15 cellular contexts compared by ENCODE assay signal in genomic region chr15:58732620-58733363, GRCh38. TPM values are rescaled to one million over a fixed set of nuclear protein-coding genes. Genes with fewer than 3 reads are reported as not detected.
DNase-seq lines count a peak whose midpoint lies in the region; ATAC-seq lines count a peak whose summit lies in the region.
"Had no signal": no experiment of that assay in that cellular context is flagged by ENCODE, and none has a peak within 500 bp of the region (broad histone marks: within the 10 kb centered on the region; RNA-seq: fewer than 3 reads in every experiment).

No MANE protein-coding gene starts in this region.

- no peaks in the 10 kb centered on the region for H3K9me3 ChIP-seq in CD4-positive, CD25-positive, alpha-beta regulatory T cell (ENCODE audit: control insufficient read depth in 2 of 2, low read length in 2 of 2)

- H3K27me3 Mint-ChIP-seq in CD4-positive, CD25-positive, alpha-beta regulatory T cell: no peaks in the 10 kb centered on the region
- no peaks in the 10 kb centered on the region for H3K27me3 Mint-ChIP-seq in IgD-negative memory B cell
- H3K27me3 Mint-ChIP-seq in effector memory CD8-positive, alpha-beta T cell: no peaks in the 10 kb centered on the region
- H3K27me3 Mint-ChIP-seq in natural killer cell treated with Interleukin-12 subunit alpha and Interleukin-12 subunit beta and Interleukin-15 and Interleukin-18, amount 100 ng/mL, for 72 hours: no peaks in the 10 kb centered on the region

- no peak for ATAC-seq in CD4-positive, CD25-positive, alpha-beta regulatory T cell (ENCODE audit: low read depth in 2 of 2)
- no peak for ATAC-seq in effector memory CD8-positive, alpha-beta T cell (replicated peaks)
- no peak for ATAC-seq in natural killer cell treated with Interleukin-12 subunit alpha and Interleukin-12 subunit beta and Interleukin-15 and Interleukin-18, amount 100 ng/mL, for 72 hours
- ATAC-seq in GM18867 (IDR thresholded peaks at IDR 0.05; ENCODE audit: unreplicated experiment): no peak

- peaks cover 5% of the 10 kb centered on the region for H3K36me3 ChIP-seq in CD4-positive, CD25-positive, alpha-beta regulatory T cell (ENCODE audit: control insufficient read depth, insufficient read depth, low read length)

- peak overlapping the region in 2 of 3 donors; percentile 16 to 48 for H3K27ac Mint-ChIP-seq in CD4-positive, CD25-positive, alpha-beta regulatory T cell
- H3K27ac Mint-ChIP-seq in IgD-negative memory B cell: peak overlapping the region in 2 of 3 donors; percentile 67 to 78
- H3K27ac Mint-ChIP-seq in effector memory CD8-positive, alpha-beta T cell: peak overlapping the region; percentile 67 to 83
- H3K27ac Mint-ChIP-seq in natural killer cell treated with Interleukin-12 subunit alpha and Interleukin-12 subunit beta and Interleukin-15 and Interleukin-18, amount 100 ng/mL, for 72 hours: peak overlapping the region; percentile 60 to 75

- H3K4me1 Mint-ChIP-seq in CD4-positive, CD25-positive, alpha-beta regulatory T cell: peaks cover 54 to 88% (median 70%) of the 10 kb centered on the region in 4 donors
- H3K4me1 Mint-ChIP-seq in IgD-negative memory B cell: peaks cover 28 to 44% (median 28%) of the 10 kb centered on the region in 3 donors
- H3K4me1 Mint-ChIP-seq in effector memory CD8-positive, alpha-beta T cell (ENCODE audit: low read depth in 2 of 2): peaks cover 43 to 75% of the 10 kb centered on the region in 2 donors
- H3K4me1 Mint-ChIP-seq in natural killer cell treated with Interleukin-12 subunit alpha and Interleukin-12 subunit beta and Interleukin-15 and Interleukin-18, amount 100 ng/mL, for 72 hours (ENCODE audit: low read depth in 2 of 2): peaks cover 44 to 54% of the 10 kb centered on the region in 2 donors

- H3K4me3 Mint-ChIP-seq in CD4-positive, CD25-positive, alpha-beta regulatory T cell: peak overlapping the region in 2 of 4 donors; percentile 5 to 45
- no peak overlapping the region for H3K4me3 Mint-ChIP-seq in IgD-negative memory B cell
- peak overlapping the region in 1 of 2 donors; percentile 49 for H3K4me3 Mint-ChIP-seq in effector memory CD8-positive, alpha-beta T cell
- no peak overlapping the region for H3K4me3 Mint-ChIP-seq in natural killer cell treated with Interleukin-12 subunit alpha and Interleukin-12 subunit beta and Interleukin-15 and Interleukin-18, amount 100 ng/mL, for 72 hours

- no peaks in the 10 kb centered on the region for H3K27me3 ChIP-seq in CD4-positive, CD25-positive, alpha-beta regulatory T cell (ENCODE audit: control insufficient read depth, insufficient read depth, low read length)

- peaks cover 45% of the 10 kb centered on the region for H3K4me1 ChIP-seq in CD4-positive, CD25-positive, alpha-beta regulatory T cell (ENCODE audit: control insufficient read depth, insufficient read depth, low read length, poor library complexity, severe bottlenecking)

- peaks cover 11% of the 10 kb centered on the region for H3K36me3 Mint-ChIP-seq in CD4-positive, CD25-positive, alpha-beta regulatory T cell
- H3K36me3 Mint-ChIP-seq in IgD-negative memory B cell: peaks cover 2% of the 10 kb centered on the region
- peaks cover 8% of the 10 kb centered on the region for H3K36me3 Mint-ChIP-seq in effector memory CD8-positive, alpha-beta T cell (ENCODE audit: insufficient read depth)
- no peaks in the 10 kb centered on the region for H3K36me3 Mint-ChIP-seq in natural killer cell treated with Interleukin-12 subunit alpha and Interleukin-12 subunit beta and Interleukin-15 and Interleukin-18, amount 100 ng/mL, for 72 hours

- no peak overlapping the region for H3K4me3 ChIP-seq in CD4-positive, CD25-positive, alpha-beta regulatory T cell (ENCODE audit: low read depth, low read length)

- DNase-seq in CD4-positive, CD25-positive, alpha-beta regulatory T cell: no peak
- DNase-seq in effector memory CD8-positive, alpha-beta T cell: no peak
- DNase-seq in natural killer cell treated with Interleukin-12 subunit alpha and Interleukin-12 subunit beta and Interleukin-15 and Interleukin-18, amount 100 ng/mL, for 72 hours (ENCODE audit: low spot score): no peak
- DNase-seq in COLO668 (lab: John Stamatoyannopoulos, UW; ENCODE audit: unreplicated experiment) (no peak), amygdala (lab: John Stamatoyannopoulos, UW) (no peak), NCI-H1092 (lab: John Stamatoyannopoulos, UW) (no peak)
- DNase-seq: activated effector memory CD4-positive, alpha-beta T cell treated with Interleukin-2 at 50 U/mL for 16 hours; hypothalamus; Karpas-422; NCI-H1417 treated with DMSO at 0.1 percent for 48 hours; stimulated activated CD4-positive, alpha-beta T cell treated with anti-CD3 and anti-CD28 coated beads, Interleukin-15, amount 100 ng/mL, for 24 hours had no signal

- no peak overlapping the region for H3K27ac ChIP-seq in CD4-positive, CD25-positive, alpha-beta regulatory T cell (ENCODE audit: insufficient read depth, low read length, poor library complexity, severe bottlenecking)
- H3K27ac ChIP-seq: HL-60, VCaP had no signal

- no peaks in the 10 kb centered on the region for H3K9me3 Mint-ChIP-seq in CD4-positive, CD25-positive, alpha-beta regulatory T cell
- H3K9me3 Mint-ChIP-seq in IgD-negative memory B cell: no peaks in the 10 kb centered on the region
- H3K9me3 Mint-ChIP-seq in effector memory CD8-positive, alpha-beta T cell: no peaks in the 10 kb centered on the region
- H3K9me3 Mint-ChIP-seq in natural killer cell treated with Interleukin-12 subunit alpha and Interleukin-12 subunit beta and Interleukin-15 and Interleukin-18, amount 100 ng/mL, for 72 hours: no peaks in the 10 kb centered on the region

RNA-seq across cellular contexts. Expression of gene ADAM10, which starts 16.7 kb away (rescaled TPM):
- total RNA-seq in CD4-positive, CD25-positive, alpha-beta regulatory T cell: 156 TPM
- polyA plus RNA-seq in CD4-positive, CD25-positive, alpha-beta regulatory T cell: 100 to 1,000 TPM; 149 to 183 (median 153) TPM
- polyA plus RNA-seq in IgD-negative memory B cell: 91.9 TPM
- 100 to 1,000 TPM in 1 of 2 donors, 10 to 100 TPM in 1; 89.9 to 122 TPM for total RNA-seq in natural killer cell treated with Interleukin-12 subunit alpha and Interleukin-12 subunit beta and Interleukin-15 and Interleukin-18, amount 100 ng/mL, for 72 hours

RNA-seq across cellular contexts. Expression of gene MINDY2, which starts 38.3 kb away (rescaled TPM):
- 15.5 TPM for total RNA-seq in CD4-positive, CD25-positive, alpha-beta regulatory T cell
- 10 to 100 TPM in 3 of 4 donors, 1 to 10 TPM in 1; 7.9 to 15.9 (median 12.2) TPM for polyA plus RNA-seq in CD4-positive, CD25-positive, alpha-beta regulatory T cell
- polyA plus RNA-seq in IgD-negative memory B cell: 14.1 TPM
- 10 to 100 TPM; 11.9 to 15.1 TPM for total RNA-seq in natural killer cell treated with Interleukin-12 subunit alpha and Interleukin-12 subunit beta and Interleukin-15 and Interleukin-18, amount 100 ng/mL, for 72 hours
